Comparison of ENCODE assay signal across 26 cellular contexts in genomic region chr3:81872566-81872965, GRCh38.
"Had no signal": no experiment of that assay in that cellular context is flagged by ENCODE, and none has a peak within 500 bp of the region (broad histone marks: within the 10 kb centered on the region; RNA-seq: fewer than 3 reads in every experiment).

No MANE protein-coding gene starts in this region.

- H3K4me3 ChIP-seq: left ventricle myocardium inferior, lung, pancreas, prostate gland, skin epidermis, stomach, testis, thyroid gland, transverse colon, upper lobe of left lung, vagina had no signal

- H3K36me3 ChIP-seq: left ventricle myocardium inferior, pancreas, prostate gland, stomach, thyroid gland, transverse colon, upper lobe of left lung, vagina had no signal

- H3K9me3 Mint-ChIP-seq: stimulated activated naive B cell treated with anti-CD40 and anti-IgM and Interleukin-4, amounts not matched to agents 10 μg/mL and 1 μg/mL and 100 μg/mL, for 72 hours had no signal

- H3K4me1 ChIP-seq: pancreas, prostate gland, stomach, testis, thyroid gland, transverse colon, upper lobe of left lung, vagina had no signal

- H3K27me3 ChIP-seq: pancreas, stomach, testis, thyroid gland, transverse colon, upper lobe of left lung, vagina had no signal

- H3K27ac ChIP-seq: left ventricle myocardium inferior, pancreas, prostate gland, skin epidermis, stomach, testis, thyroid gland, transverse colon, upper lobe of left lung, vagina had no signal

- ATAC-seq: naive thymus-derived CD8-positive, alpha-beta T cell; pancreas; right cardiac atrium; sciatic nerve; stimulated activated naive B cell treated with anti-CD40 and anti-IgM and Interleukin-4, amounts not matched to agents 10 μg/mL and 1 μg/mL and 100 μg/mL, for 72 hours; stimulated activated naive CD8-positive, alpha-beta T cell treated with anti-CD3 and anti-CD28 coated beads, Interleukin-15, Interleukin-2, amounts not matched to agents 100 U/mL and 50 U/mL, for 24 hours had no signal

- H3K4me3 Mint-ChIP-seq: naive thymus-derived CD8-positive, alpha-beta T cell; nephron; neural crest cell; stimulated activated naive B cell treated with anti-CD40 and anti-IgM and Interleukin-4, amounts not matched to agents 10 μg/mL and 1 μg/mL and 100 μg/mL, for 72 hours had no signal

- H3K36me3 Mint-ChIP-seq: stimulated activated naive B cell treated with anti-CD40 and anti-IgM and Interleukin-4, amounts not matched to agents 10 μg/mL and 1 μg/mL and 100 μg/mL, for 72 hours had no signal

- H3K27me3 Mint-ChIP-seq: stimulated activated naive B cell treated with anti-CD40 and anti-IgM and Interleukin-4, amounts not matched to agents 10 μg/mL and 1 μg/mL and 100 μg/mL, for 72 hours had no signal

- DNase-seq: islet precursor cell; left ventricle myocardium inferior; naive thymus-derived CD8-positive, alpha-beta T cell; nucleus accumbens; pancreas; posterior cingulate gyrus; retina; right cardiac atrium; stimulated activated CD4-positive, alpha-beta T cell treated with anti-CD3 and anti-CD28 coated beads, Interleukin-12 subunit alpha, Interleukin-12 subunit beta, amount 100 ng/mL, for 4 hours; stimulated activated CD4-positive, alpha-beta T cell treated with anti-CD3 and anti-CD28 coated beads, Interleukin-15, amount 100 ng/mL, for 24 hours; stimulated activated CD4-positive, alpha-beta T cell treated with anti-CD3 and anti-CD28 coated beads, Interleukin-2, amount 100 ng/mL, for 24 hours; stimulated activated CD4-positive, alpha-beta T cell treated with anti-CD3 and anti-CD28 coated beads, Interleukin-4, amount 100 ng/mL, for 1 hour; stimulated activated naive B cell treated with anti-CD40 and anti-IgM and Interleukin-4, amounts not matched to agents 10 μg/mL and 1 μg/mL and 100 μg/mL, for 72 hours; stimulated activated naive CD8-positive, alpha-beta T cell treated with anti-CD3 and anti-CD28 coated beads, Interleukin-15, Interleukin-2, amounts not matched to agents 100 U/mL and 50 U/mL, for 24 hours; stomach; testis; thyroid gland; transverse colon; upper lobe of left lung had no signal

- H3K9me3 ChIP-seq: left ventricle myocardium inferior, pancreas, prostate gland, stomach, testis, thyroid gland, transverse colon, upper lobe of left lung, vagina had no signal

- H3K27ac Mint-ChIP-seq: naive thymus-derived CD8-positive, alpha-beta T cell; nephron; stimulated activated naive B cell treated with anti-CD40 and anti-IgM and Interleukin-4, amounts not matched to agents 10 μg/mL and 1 μg/mL and 100 μg/mL, for 72 hours had no signal

- H3K4me1 Mint-ChIP-seq: naive thymus-derived CD8-positive, alpha-beta T cell; stimulated activated naive B cell treated with anti-CD40 and anti-IgM and Interleukin-4, amounts not matched to agents 10 μg/mL and 1 μg/mL and 100 μg/mL, for 72 hours had no signal
